Comparison of ENCODE assay signal across 1 cellular context in the genomic region with DNA sequence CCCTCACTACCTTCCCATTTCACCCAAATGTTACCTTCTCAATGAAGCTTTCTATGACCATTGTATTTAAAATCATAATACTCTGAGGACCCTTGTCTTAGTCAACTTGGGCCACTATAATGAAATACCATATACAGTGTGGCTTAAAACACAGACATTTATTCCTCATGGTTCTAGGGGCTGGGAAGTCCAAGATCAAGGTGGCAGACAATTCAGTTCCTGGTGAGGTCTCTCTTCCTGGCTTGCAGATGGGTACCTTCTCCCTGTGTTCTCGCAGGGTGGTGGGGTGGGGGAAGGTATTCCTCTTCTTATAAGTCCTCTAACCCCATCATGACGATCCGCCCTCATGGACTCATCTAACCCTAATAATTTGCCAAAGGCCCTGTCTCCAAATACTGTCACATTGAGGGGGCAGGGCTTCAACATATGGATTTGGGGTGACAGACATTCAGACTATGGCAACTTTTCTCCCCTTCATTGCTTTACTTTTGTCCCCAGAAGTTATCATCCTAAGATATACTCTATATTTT.
TF ChIP-seq lines count a peak whose summit lies in the region.

No MANE protein-coding gene starts in this region.

TF ChIP-seq in HepG2, 621 proteins besides CTCF, POLR2A, EP300 and RAD21 (continued from another document):
- TF ChIP-seq, protein P1, sequence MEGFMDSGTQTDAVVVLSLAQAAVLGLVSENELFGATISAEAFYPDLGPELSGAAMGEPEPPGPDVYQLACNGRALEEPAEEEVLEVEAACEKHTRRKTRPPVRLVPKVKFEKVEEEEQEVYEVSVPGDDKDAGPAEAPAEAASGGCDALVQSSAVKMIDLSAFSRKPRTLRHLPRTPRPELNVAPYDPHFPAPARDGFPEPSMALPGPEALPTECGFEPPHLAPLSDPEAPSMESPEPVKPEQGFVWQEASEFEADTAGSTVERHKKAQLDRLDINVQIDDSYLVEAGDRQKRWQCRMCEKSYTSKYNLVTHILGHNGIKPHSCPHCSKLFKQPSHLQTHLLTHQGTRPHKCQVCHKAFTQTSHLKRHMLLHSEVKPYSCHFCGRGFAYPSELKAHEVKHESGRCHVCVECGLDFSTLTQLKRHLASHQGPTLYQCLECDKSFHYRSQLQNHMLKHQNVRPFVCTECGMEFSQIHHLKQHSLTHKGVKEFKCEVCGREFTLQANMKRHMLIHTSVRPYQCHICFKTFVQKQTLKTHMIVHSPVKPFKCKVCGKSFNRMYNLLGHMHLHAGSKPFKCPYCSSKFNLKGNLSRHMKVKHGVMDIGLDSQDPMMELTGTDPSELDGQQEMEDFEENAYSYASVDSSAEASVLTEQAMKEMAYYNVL (CRISPR knock-in tag; IDR thresholded peaks at IDR 0.05; ENCODE audit: borderline replicate concordance), result no peak
